In the genomic region with DNA sequence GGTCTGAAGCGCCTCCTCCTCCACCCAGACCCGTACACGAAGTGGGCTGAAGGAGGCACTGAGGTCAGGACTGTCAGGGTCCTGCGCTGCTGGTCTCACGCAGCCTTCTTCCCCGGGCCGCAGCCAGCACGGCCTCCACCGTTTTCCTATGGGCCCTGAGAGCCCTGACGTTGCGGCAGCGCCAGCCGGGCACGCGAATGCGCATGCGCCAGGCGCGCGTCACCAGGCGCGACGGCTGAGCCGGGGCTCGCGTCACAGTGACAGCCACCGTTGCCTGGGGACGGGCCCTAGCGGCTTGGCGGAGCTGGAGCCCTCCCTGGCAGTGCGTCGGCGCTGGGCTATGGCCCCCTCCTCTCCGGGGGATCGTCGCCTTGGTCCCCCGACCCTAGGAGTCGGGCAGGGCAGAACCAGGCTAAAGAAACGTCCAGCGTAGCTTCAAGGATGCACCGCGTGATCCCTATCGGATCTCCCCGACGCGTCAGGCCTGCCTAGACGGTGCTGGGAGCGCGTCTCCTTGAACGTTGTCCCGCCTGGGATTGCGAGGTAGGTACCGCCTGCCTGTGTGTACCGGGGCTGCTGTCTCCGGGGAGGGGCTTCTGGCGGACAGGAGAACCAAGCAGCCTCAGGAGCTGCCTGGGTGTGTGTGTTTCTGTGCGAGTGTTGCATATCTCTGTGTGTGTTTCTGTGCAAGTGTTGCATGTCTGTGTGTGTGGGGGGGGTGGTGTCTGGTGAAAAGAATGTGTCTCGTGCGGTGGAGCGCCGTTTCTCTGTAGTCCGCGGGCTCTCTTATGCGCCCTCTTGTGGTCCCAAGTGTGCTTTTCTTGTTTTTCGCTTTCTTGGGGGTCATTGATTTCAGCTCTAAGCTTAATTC, we compare ENCODE assay signal across 8 cellular contexts. TPM values are rescaled to one million over a fixed set of nuclear protein-coding genes. Genes with fewer than 3 reads are reported as not detected.
DNase-seq lines count a peak whose midpoint lies in the region; ATAC-seq and TF ChIP-seq lines count a peak whose summit lies in the region.

No MANE protein-coding gene starts in this region.

- peaks cover 29 to 41% of the 10 kb centered on the region in 2 donors for H3K9me3 Mint-ChIP-seq in stimulated activated naive B cell treated with anti-CD40 and anti-IgM and Interleukin-4, amounts not matched to agents 10 μg/mL and 1 μg/mL and 100 μg/mL, for 72 hours

- no peaks in the 10 kb centered on the region for H3K27me3 ChIP-seq in left lung
- no peaks in the 10 kb centered on the region for H3K27me3 ChIP-seq in thyroid gland

- DNase-seq in GM13976 (ENCODE audit: low spot score) (peak; percentile 93), RPMI8226 (peak; percentile 67), astrocyte of the cerebellum (ENCODE audit: low read depth) (peak; percentile 9), left lung (peak in 1 of 2 donors; percentile 82), thyroid gland (no peak), GOT3 (lab: John Stamatoyannopoulos, UW) (no peak)
- DNase-seq in stimulated activated naive B cell treated with anti-CD40 and anti-IgM and Interleukin-4, amounts not matched to agents 10 μg/mL and 1 μg/mL and 100 μg/mL, for 72 hours: peak; percentile 79

- H3K36me3 Mint-ChIP-seq in stimulated activated naive B cell treated with anti-CD40 and anti-IgM and Interleukin-4, amounts not matched to agents 10 μg/mL and 1 μg/mL and 100 μg/mL, for 72 hours: peaks cover 46 to 66% of the 10 kb centered on the region in 2 donors

- in situ Hi-C loops in GM13976 (cut with MboI; ENCODE audit: low sequenced_read_pairs, unreplicated experiment) (no loop called here), astrocyte of the cerebellum (cut with HindIII; ENCODE audit: low sequenced_read_pairs) (no loop called here)

- H3K36me3 ChIP-seq in left lung (peaks cover 0 to 7% of the 10 kb centered on the region in 2 donors), thyroid gland (no peaks in the 10 kb centered on the region)

- H3K4me3 Mint-ChIP-seq in stimulated activated naive B cell treated with anti-CD40 and anti-IgM and Interleukin-4, amounts not matched to agents 10 μg/mL and 1 μg/mL and 100 μg/mL, for 72 hours: peak overlapping the region; percentile 90 to 98

- TF ChIP-seq CTCF in GM13976 (IDR thresholded peaks at IDR 0.05; ENCODE audit: borderline replicate concordance, control extremely low read depth, extremely low read depth, insufficient read depth, missing control alignments) (peak; percentile 54), astrocyte of the cerebellum (IDR thresholded peaks at IDR 0.05; ENCODE audit: low read depth, low read length, missing control alignments) (peak; percentile 35), left lung (IDR thresholded peaks at IDR 0.05) (no peak), thyroid gland (IDR thresholded peaks at IDR 0.05) (no peak)

- H3K4me3 ChIP-seq in astrocyte of the cerebellum (ENCODE audit: low read depth, low read length) (peak overlapping the region; percentile 53), left lung (peak overlapping the region; percentile 15 to 43), thyroid gland (replicated peaks in 1 of 3) (no peak overlapping the region)

- H3K4me1 ChIP-seq in left lung: no peaks in the 10 kb centered on the region
- no peaks in the 10 kb centered on the region for H3K4me1 ChIP-seq in thyroid gland

- H3K27ac Mint-ChIP-seq in stimulated activated naive B cell treated with anti-CD40 and anti-IgM and Interleukin-4, amounts not matched to agents 10 μg/mL and 1 μg/mL and 100 μg/mL, for 72 hours: peak overlapping the region; percentile 99

- intact Hi-C loops in left lung (cut with DNase I) (no loop called here), thyroid gland (cut with DNase I) (loop anchor here (10.0 kb wide), 1 partner anchor 727 kb away; no protein-coding TSS in a partner anchor)

- WGBS in thyroid gland, 2 donors: 4% methylated on average over 25 to 35 of the region's 65 CpGs

- H3K27me3 Mint-ChIP-seq in stimulated activated naive B cell treated with anti-CD40 and anti-IgM and Interleukin-4, amounts not matched to agents 10 μg/mL and 1 μg/mL and 100 μg/mL, for 72 hours: peaks cover 0 to 4% of the 10 kb centered on the region in 2 donors

- peaks cover 7 to 10% of the 10 kb centered on the region in 2 donors for H3K4me1 Mint-ChIP-seq in stimulated activated naive B cell treated with anti-CD40 and anti-IgM and Interleukin-4, amounts not matched to agents 10 μg/mL and 1 μg/mL and 100 μg/mL, for 72 hours

- ATAC-seq in left lung (peak; percentile 69), HG03469 (IDR thresholded peaks at IDR 0.05; ENCODE audit: unreplicated experiment) (no peak)
- ATAC-seq in stimulated activated naive B cell treated with anti-CD40 and anti-IgM and Interleukin-4, amounts not matched to agents 10 μg/mL and 1 μg/mL and 100 μg/mL, for 72 hours (replicated peaks): peak; percentile 95

- peaks cover 0 to 11% of the 10 kb centered on the region in 2 donors for H3K9me3 ChIP-seq in left lung
- H3K9me3 ChIP-seq in thyroid gland: no peaks in the 10 kb centered on the region

- no peak for TF ChIP-seq POLR2A in thyroid gland (IDR thresholded peaks at IDR 0.05)

- H3K27ac ChIP-seq in left lung (peak overlapping the region in 1 of 2 donors; percentile 28), thyroid gland (no peak overlapping the region)

RNA-seq across cellular contexts. Expression of a gene that starts 43.2 kb away (rescaled TPM):
- 1 to 10 TPM; 3.4 to 5.1 TPM for total RNA-seq in left lung
- total RNA-seq in thyroid gland: 10 to 100 TPM in 3 of 4 donors, 1 to 10 TPM in 1; 8.7 to 19.3 (median 13.8) TPM

RNA-seq across cellular contexts. Expression of a gene that starts 43.3 kb away (rescaled TPM):
- total RNA-seq in left lung (1 to 10 TPM; 1.9 to 2.3 TPM), thyroid gland (10 to 100 TPM in 2 of 4 donors, 1 to 10 TPM in 2; 9.6 to 30.7 (median 11.0) TPM)

RNA-seq across cellular contexts. Expression of a gene that starts 44.6 kb away (rescaled TPM):
- total RNA-seq in left lung (1 to 10 TPM; 3.5 to 4.8 TPM), thyroid gland (10 to 100 TPM in 2 of 4 donors, 1 to 10 TPM in 2; 8.7 to 11.3 (median 10.2) TPM)

Comparison
In these comparisons a context has a peak if more than half of its experiments do, and no peak if none do; other contexts are left out.
1. DNase-seq: peak in GM13976 (single experiment), RPMI8226 (single experiment), astrocyte of the cerebellum (single experiment) and stimulated activated naive B cell treated with anti-CD40 and anti-IgM and Interleukin-4, amounts not matched to agents 10 μg/mL and 1 μg/mL and 100 μg/mL, for 72 hours (single experiment); none in thyroid gland (0 of 2) and GOT3 (single experiment).
2. CTCF ChIP-seq: peak in GM13976 (single experiment) and astrocyte of the cerebellum (single experiment); none in left lung (0 of 2) and thyroid gland (0 of 6).
3. H3K4me3 ChIP-seq: peak in astrocyte of the cerebellum (single experiment) and left lung (2 of 2); none in thyroid gland (0 of 3).